ENCODE assay signal across 21 cellular contexts in genomic region chr19:41808663-41809566, GRCh38. TPM values are rescaled to one million over a fixed set of nuclear protein-coding genes. Genes with fewer than 3 reads are reported as not detected.
A peak's percentile ranks its signal among the peaks of the same experiment; 100 is the strongest.
DNase-seq lines count a peak whose midpoint lies in the region; ATAC-seq and TF ChIP-seq lines count a peak whose summit lies in the region.
"Had no signal": no experiment of that assay in that cellular context is flagged by ENCODE, and none has a peak within 500 bp of the region (broad histone marks: within the 10 kb centered on the region; RNA-seq: fewer than 3 reads in every experiment).

No MANE protein-coding gene starts in this region.

- no peaks in the 10 kb centered on the region for H3K4me1 ChIP-seq in left ventricle myocardium inferior
- H3K4me1 ChIP-seq in MM.1S (ENCODE audit: low read length) = no peaks in the 10 kb centered on the region

- no peak overlapping the region for H3K4me3 ChIP-seq in left ventricle myocardium inferior
- H3K4me3 ChIP-seq in MM.1S (ENCODE audit: low read length) = no peak overlapping the region

- H3K27ac ChIP-seq in left ventricle myocardium inferior (replicated peaks) (no peak overlapping the region), MM.1S (ENCODE audit: low read length) (no peak overlapping the region)

- H4K20me1 ChIP-seq in MM.1S (ENCODE audit: insufficient read depth, low read length) = no peaks in the 10 kb centered on the region

- no peaks in the 10 kb centered on the region for H3K36me3 ChIP-seq in left ventricle myocardium inferior
- H3K36me3 ChIP-seq in MM.1S (replicated peaks; ENCODE audit: insufficient read depth, low read length) = no peaks in the 10 kb centered on the region

- H3K4me3 Mint-ChIP-seq in effector memory CD8-positive, alpha-beta T cell = no peak overlapping the region
- no peak overlapping the region for H3K4me3 Mint-ChIP-seq in mesothelial cell of epicardium
- H3K4me3 Mint-ChIP-seq: activated CD8-positive, alpha-beta T cell treated with anti-CD3 and anti-CD28 coated beads for 36 hours; B cell; central memory CD8-positive, alpha-beta T cell; H9; nephron progenitor cell had no signal

- H3K27me3 ChIP-seq in left ventricle myocardium inferior (ENCODE audit: low read depth) = peaks cover 84% of the 10 kb centered on the region
- H3K27me3 ChIP-seq in MM.1S (replicated peaks; ENCODE audit: insufficient read depth, low read length) = peaks cover 80% of the 10 kb centered on the region

- intact Hi-C loops in left ventricle myocardium inferior (cut with micrococcal nuclease) (no loop called here), sciatic nerve (cut with DNase I) (no loop called here)

- H3K27me3 Mint-ChIP-seq in effector memory CD8-positive, alpha-beta T cell = peaks cover 24 to 78% of the 10 kb centered on the region in 2 donors
- H3K27me3 Mint-ChIP-seq in mesothelial cell of epicardium (ENCODE audit: low read depth) = no peaks in the 10 kb centered on the region
- H3K27me3 Mint-ChIP-seq: B cell had no signal

- no peak overlapping the region for H3K4me2 ChIP-seq in MM.1S (ENCODE audit: low read depth, low read length)

- peak; percentile 58 for ATAC-seq in sciatic nerve
- ATAC-seq in effector memory CD8-positive, alpha-beta T cell (replicated peaks) = no peak
- ATAC-seq: activated CD8-positive, alpha-beta T cell treated with anti-CD3 and anti-CD28 coated beads for 36 hours; Panc1 had no signal

- H3K9ac ChIP-seq in MM.1S (ENCODE audit: low read length) = no peak overlapping the region

- TF ChIP-seq CTCF in left ventricle myocardium inferior (IDR thresholded peaks at IDR 0.05; ENCODE audit: borderline replicate concordance) = no peak
- TF ChIP-seq CTCF in MM.1S (IDR thresholded peaks at IDR 0.05; ENCODE audit: low read length) = no peak
- TF ChIP-seq CTCF in mesothelial cell of epicardium (IDR thresholded peaks at IDR 0.05; ENCODE audit: unreplicated experiment) = no peak

- H3F3A ChIP-seq in MM.1S (ENCODE audit: insufficient read depth, low read length) = no peaks in the 10 kb centered on the region

- no peak overlapping the region for H2AFZ ChIP-seq in MM.1S (ENCODE audit: low read length)

- H3K9me3 ChIP-seq in left ventricle myocardium inferior (replicated peaks) = no peaks in the 10 kb centered on the region
- H3K9me3 ChIP-seq in MM.1S (replicated peaks; ENCODE audit: insufficient read depth, low read length) = no peaks in the 10 kb centered on the region

- H3K27ac Mint-ChIP-seq in effector memory CD8-positive, alpha-beta T cell = no peak overlapping the region
- no peak overlapping the region for H3K27ac Mint-ChIP-seq in mesothelial cell of epicardium
- H3K27ac Mint-ChIP-seq: activated CD8-positive, alpha-beta T cell treated with anti-CD3 and anti-CD28 coated beads for 36 hours; nephron progenitor cell had no signal

- no peaks in the 10 kb centered on the region for H3K9me3 Mint-ChIP-seq in effector memory CD8-positive, alpha-beta T cell
- peaks cover 37% of the 10 kb centered on the region for H3K9me3 Mint-ChIP-seq in mesothelial cell of epicardium
- H3K9me3 Mint-ChIP-seq: activated CD8-positive, alpha-beta T cell treated with anti-CD3 and anti-CD28 coated beads for 36 hours; central memory CD8-positive, alpha-beta T cell had no signal

- H3K79me2 ChIP-seq in MM.1S (ENCODE audit: low read length) = no peaks in the 10 kb centered on the region

- DNase-seq in GF-D8 (lab: John Stamatoyannopoulos, UW) (peak; percentile 29), NOMO-1 treated with DMSO at 0.1 percent for 48 hours (lab: John Stamatoyannopoulos, UW; ENCODE audit: unreplicated experiment) (peak; percentile 68), left ventricle myocardium inferior (peak; percentile 31), sciatic nerve (ENCODE audit: low spot score) (peak; percentile 49), MM.1S (no peak), mesothelial cell of epicardium (ENCODE audit: low spot score in 2 of 2, unreplicated experiment in 2 of 2) (no peak)
- DNase-seq in effector memory CD8-positive, alpha-beta T cell = no peak
- no peak for DNase-seq in stimulated activated CD4-positive, alpha-beta T cell treated with anti-CD3 and anti-CD28 coated beads, Interleukin-12 subunit alpha, Interleukin-12 subunit beta, amount 100 ng/mL, for 4 hours
- DNase-seq: activated CD8-positive, alpha-beta T cell treated with anti-CD3 and anti-CD28 coated beads for 36 hours; amniotic stem cell; H9; NCI-H1930; NCI-H524 treated with DMSO at 0.1 percent for 48 hours; nephron progenitor cell; stimulated activated CD4-positive, alpha-beta T cell treated with anti-CD3 and anti-CD28 coated beads, Interleukin-1b, Interleukin-23, amount 100 ng/mL, for 48 hours; substantia nigra had no signal

- peaks cover 0 to 1% of the 10 kb centered on the region in 2 donors for H3K4me1 Mint-ChIP-seq in effector memory CD8-positive, alpha-beta T cell (ENCODE audit: low read depth in 2 of 2)
- H3K4me1 Mint-ChIP-seq in mesothelial cell of epicardium = no peaks in the 10 kb centered on the region
- H3K4me1 Mint-ChIP-seq: central memory CD8-positive, alpha-beta T cell; H9; nephron progenitor cell had no signal

- H3K9me2 ChIP-seq in MM.1S (replicated peaks; ENCODE audit: insufficient read depth, low read length) = no peaks in the 10 kb centered on the region

- no peaks in the 10 kb centered on the region for H3K36me3 Mint-ChIP-seq in effector memory CD8-positive, alpha-beta T cell (ENCODE audit: insufficient read depth)
- H3K36me3 Mint-ChIP-seq in mesothelial cell of epicardium = no peaks in the 10 kb centered on the region

RNA-seq across cellular contexts. Expression of gene CEACAM3, which starts 12.5 kb away (rescaled TPM):
- total RNA-seq in left ventricle myocardium inferior (not detected), sciatic nerve (3.3 TPM), mesothelial cell of epicardium (not detected in 3 replicates)
- total RNA-seq: activated CD8-positive, alpha-beta T cell treated with anti-CD3 and anti-CD28 coated beads for 36 hours; B cell; H9; LHCN-M2; lung microvascular endothelial cell had no signal

RNA-seq across cellular contexts. Expression of gene LYPD4, which starts 35.6 kb away (rescaled TPM):
- not detected for total RNA-seq in left ventricle myocardium inferior
- not detected for total RNA-seq in sciatic nerve
- total RNA-seq in mesothelial cell of epicardium = not detected in 3 replicates
- total RNA-seq: activated CD8-positive, alpha-beta T cell treated with anti-CD3 and anti-CD28 coated beads for 36 hours; B cell; H9; LHCN-M2; lung microvascular endothelial cell had no signal

RNA-seq across cellular contexts. Expression of gene DMRTC2, which starts 35.9 kb away (rescaled TPM):
- total RNA-seq in left ventricle myocardium inferior (not detected), sciatic nerve (not detected), mesothelial cell of epicardium (not detected in 3 replicates)
- total RNA-seq: activated CD8-positive, alpha-beta T cell treated with anti-CD3 and anti-CD28 coated beads for 36 hours; B cell; H9; LHCN-M2; lung microvascular endothelial cell had no signal

RNA-seq across cellular contexts. Expression of gene RPS19, which starts 51.1 kb away (rescaled TPM):
- 611 TPM for total RNA-seq in left ventricle myocardium inferior
- 788 TPM for total RNA-seq in sciatic nerve
- 2,197 to 2,288 TPM (median 2,263 TPM) in 3 replicates for total RNA-seq in mesothelial cell of epicardium

RNA-seq across cellular contexts. Expression of gene CEACAM6, which starts 53.6 kb away (rescaled TPM):
- total RNA-seq in left ventricle myocardium inferior (0.11 TPM), sciatic nerve (1.1 TPM), mesothelial cell of epicardium (not detected in 3 replicates)
- total RNA-seq: activated CD8-positive, alpha-beta T cell treated with anti-CD3 and anti-CD28 coated beads for 36 hours; B cell; H9; LHCN-M2; lung microvascular endothelial cell had no signal

Comparison
In these comparisons a context has a peak if more than half of its experiments do, and no peak if none do; other contexts are left out.
1. DNase-seq: peak in GF-D8 (single experiment), NOMO-1 treated with DMSO at 0.1 percent for 48 hours (single experiment), left ventricle myocardium inferior (single experiment) and sciatic nerve (single experiment); none in effector memory CD8-positive, alpha-beta T cell (0 of 3), stimulated activated CD4-positive, alpha-beta T cell treated with anti-CD3 and anti-CD28 coated beads, Interleukin-12 subunit alpha, Interleukin-12 subunit beta, amount 100 ng/mL, for 4 hours (single experiment), MM.1S (single experiment) and mesothelial cell of epicardium (0 of 2).